Comparison of ENCODE assay signal across 19 cellular contexts in genomic region chr12:26809611-26810298, GRCh38. TPM values are rescaled to one million over a fixed set of nuclear protein-coding genes. Genes with fewer than 3 reads are reported as not detected.
DNase-seq lines count a peak whose midpoint lies in the region; ATAC-seq, FAIRE-seq and TF ChIP-seq lines count a peak whose summit lies in the region.
"Had no signal": no experiment of that assay in that cellular context is flagged by ENCODE, and none has a peak within 500 bp of the region (broad histone marks: within the 10 kb centered on the region; RNA-seq: fewer than 3 reads in every experiment).

No MANE protein-coding gene starts in this region.

- no peaks in the 10 kb centered on the region for H3K9me3 ChIP-seq in astrocyte (ENCODE audit: insufficient read depth, low read depth, low read length)
- no peaks in the 10 kb centered on the region for H3K9me3 ChIP-seq in keratinocyte (ENCODE audit: control insufficient read depth, low read depth, low read length)
- H3K9me3 ChIP-seq: A549, Peyer's patch, psoas muscle, upper lobe of left lung had no signal

- DNase-seq in activated T-cell treated with anti-CD3 and anti-CD28 coated beads, Interleukin-2, amount 50 U/mL, for 24 hours: no peak
- DNase-seq in activated T-cell treated with anti-CD3 and anti-CD28 coated beads, Interleukin-2, amount 50 U/mL, for 48 hours: no peak
- DNase-seq in astrocyte (ENCODE audit: low read depth) (no peak), keratinocyte (ENCODE audit: low read depth, low spot score) (no peak), head of caudate nucleus (no peak)
- DNase-seq: CD4-positive, alpha-beta memory T cell; effector CD8-positive, alpha-beta T cell; NCI-H2029; NCI-H526 treated with DMSO at 0.1 percent for 48 hours; Peyer's patch had no signal

- H3K4me1 ChIP-seq in astrocyte (ENCODE audit: insufficient read depth, low read length) (no peaks in the 10 kb centered on the region), keratinocyte (ENCODE audit: control insufficient read depth, extremely low read depth, insufficient read depth, low read length) (peaks cover 9% of the 10 kb centered on the region)
- H3K4me1 ChIP-seq: A549 had no signal

- H2AFZ ChIP-seq in astrocyte (ENCODE audit: low read depth, low read length): no peak overlapping the region
- H2AFZ ChIP-seq in keratinocyte (ENCODE audit: control insufficient read depth, low read length): no peak overlapping the region

- dilution Hi-C loops in keratinocyte (cut with MboI; ENCODE audit: extremely low pct_ligation_motif_present, low sequenced_read_pairs): no loop called here

- H3K4me2 ChIP-seq in astrocyte (ENCODE audit: low read length) (peak overlapping the region; percentile 63), keratinocyte (ENCODE audit: control insufficient read depth, extremely low read depth, insufficient read depth, low read depth, low read length) (peak overlapping the region; percentile 74)
- H3K4me2 ChIP-seq: A549 had no signal

- H3K9ac ChIP-seq in astrocyte (ENCODE audit: low read length) (peak overlapping the region; percentile 14), keratinocyte (ENCODE audit: control insufficient read depth, extremely low read depth, insufficient read depth, low read length) (no peak overlapping the region)

- no peak for TF ChIP-seq CTCF in astrocyte (IDR thresholded peaks at IDR 0.05; ENCODE audit: insufficient read depth, low read depth, low read length)
- TF ChIP-seq CTCF in keratinocyte (optimal IDR thresholded peaks at IDR 0.05 in 1 of 3, IDR thresholded peaks at IDR 0.05 in 1 of 3, conservative IDR thresholded peaks at IDR 0.05 in 1 of 3; ENCODE audit: extremely low read depth in 1 of 3, insufficient read depth in 2 of 3, low read length in 3 of 3): no peak

- no peak for FAIRE-seq in astrocyte (lab: Jason Lieb, UNC)
- no peak for FAIRE-seq in keratinocyte (lab: Jason Lieb, UNC)
- FAIRE-seq: A549, GM12892, islet of Langerhans had no signal

- no peaks in the 10 kb centered on the region for H3K27me3 Mint-ChIP-seq in activated T-cell treated with anti-CD3 and anti-CD28 coated beads, Interleukin-2, amount 50 U/mL, for 24 hours
- H3K27me3 Mint-ChIP-seq in astrocyte (ENCODE audit: low read depth, unreplicated experiment): no peaks in the 10 kb centered on the region
- H3K27me3 Mint-ChIP-seq: CD4-positive, alpha-beta memory T cell had no signal

- no peaks in the 10 kb centered on the region for H4K20me1 ChIP-seq in astrocyte (ENCODE audit: insufficient read depth, low read length)
- no peaks in the 10 kb centered on the region for H4K20me1 ChIP-seq in keratinocyte (ENCODE audit: control insufficient read depth, extremely low read depth, insufficient read depth, low read length)

- H3K36me3 Mint-ChIP-seq in activated T-cell treated with anti-CD3 and anti-CD28 coated beads, Interleukin-2, amount 50 U/mL, for 24 hours (ENCODE audit: low read depth): peaks cover 14% of the 10 kb centered on the region
- no peaks in the 10 kb centered on the region for H3K36me3 Mint-ChIP-seq in astrocyte (ENCODE audit: low read depth, unreplicated experiment)

- peaks cover 42% of the 10 kb centered on the region for H3K4me1 Mint-ChIP-seq in activated T-cell treated with anti-CD3 and anti-CD28 coated beads, Interleukin-2, amount 50 U/mL, for 24 hours (ENCODE audit: low read depth)
- peaks cover 20% of the 10 kb centered on the region for H3K4me1 Mint-ChIP-seq in astrocyte (ENCODE audit: low read depth, unreplicated experiment)

- no peak overlapping the region for H3K4me3 Mint-ChIP-seq in activated T-cell treated with anti-CD3 and anti-CD28 coated beads, Interleukin-2, amount 50 U/mL, for 24 hours
- H3K4me3 Mint-ChIP-seq in astrocyte (ENCODE audit: unreplicated experiment): no peak overlapping the region
- H3K4me3 Mint-ChIP-seq: CD4-positive, alpha-beta memory T cell; T-helper 1 cell treated with Interleukin-12 subunit alpha and Interleukin-12 subunit beta and Interleukin-4 antibody, amounts not matched to agents 30 μg/mL and 1 μg/mL, for 36 hours had no signal

- H3K27ac ChIP-seq in astrocyte (ENCODE audit: low read depth, low read length) (peak overlapping the region; percentile 45), keratinocyte (ENCODE audit: control insufficient read depth, insufficient read depth, low read length) (no peak overlapping the region), temporal lobe (ENCODE audit: low read depth, low read length) (peak overlapping the region; percentile 75)
- H3K27ac ChIP-seq: A549, psoas muscle, upper lobe of left lung had no signal

- ATAC-seq in GM21360 (IDR thresholded peaks at IDR 0.05; ENCODE audit: unreplicated experiment) (no peak), HG02571 (IDR thresholded peaks at IDR 0.05; ENCODE audit: unreplicated experiment) (no peak)
- ATAC-seq: A549 had no signal

- no peaks in the 10 kb centered on the region for H3K9me3 Mint-ChIP-seq in activated T-cell treated with anti-CD3 and anti-CD28 coated beads, Interleukin-2, amount 50 U/mL, for 24 hours
- no peaks in the 10 kb centered on the region for H3K9me3 Mint-ChIP-seq in astrocyte (ENCODE audit: unreplicated experiment)
- H3K9me3 Mint-ChIP-seq: CD4-positive, alpha-beta memory T cell; T-helper 1 cell treated with Interleukin-12 subunit alpha and Interleukin-12 subunit beta and Interleukin-4 antibody, amounts not matched to agents 30 μg/mL and 1 μg/mL, for 36 hours had no signal

- H3K79me2 ChIP-seq in astrocyte (ENCODE audit: insufficient read depth, low read length): no peaks in the 10 kb centered on the region
- peaks cover under 1% of the 10 kb centered on the region for H3K79me2 ChIP-seq in keratinocyte (ENCODE audit: control insufficient read depth, insufficient read depth, low read length)

- no peaks in the 10 kb centered on the region for H3K9me1 ChIP-seq in keratinocyte (ENCODE audit: control insufficient read depth, extremely low read depth, insufficient read depth, low read length)

- H3K4me3 ChIP-seq in astrocyte (ENCODE audit: insufficient read depth, low read depth, low read length): no peak overlapping the region
- no peak overlapping the region for H3K4me3 ChIP-seq in keratinocyte (ENCODE audit: control insufficient read depth in 2 of 3, extremely low read depth in 1 of 3, insufficient read depth in 2 of 3, low read depth in 1 of 3, low read length in 3 of 3)
- H3K4me3 ChIP-seq: A549, Peyer's patch, psoas muscle, upper lobe of left lung had no signal

- H3K27me3 ChIP-seq in astrocyte (ENCODE audit: insufficient read depth, low read length): no peaks in the 10 kb centered on the region
- H3K27me3 ChIP-seq in keratinocyte (ENCODE audit: control insufficient read depth, extremely low read depth, insufficient read depth, low read length): no peaks in the 10 kb centered on the region
- H3K27me3 ChIP-seq: Peyer's patch, upper lobe of left lung had no signal

- intact Hi-C loops in head of caudate nucleus (cut with DNase I): no loop called here

- peak overlapping the region; percentile 83 for H3K27ac Mint-ChIP-seq in activated T-cell treated with anti-CD3 and anti-CD28 coated beads, Interleukin-2, amount 50 U/mL, for 24 hours
- peak overlapping the region; percentile 70 for H3K27ac Mint-ChIP-seq in astrocyte (ENCODE audit: unreplicated experiment)
- H3K27ac Mint-ChIP-seq: T-helper 1 cell treated with Interleukin-12 subunit alpha and Interleukin-12 subunit beta and Interleukin-4 antibody, amounts not matched to agents 30 μg/mL and 1 μg/mL, for 36 hours had no signal

- H3K36me3 ChIP-seq in astrocyte (ENCODE audit: insufficient read depth, low read length) (no peaks in the 10 kb centered on the region), keratinocyte (ENCODE audit: control insufficient read depth in 2 of 2, extremely low read depth in 1 of 2, insufficient read depth in 2 of 2, low read length in 2 of 2) (no peaks in the 10 kb centered on the region)
- H3K36me3 ChIP-seq: Peyer's patch, upper lobe of left lung had no signal

RNA-seq across cellular contexts. Expression of gene ITPR2, which starts 23.2 kb away (rescaled TPM):
- total RNA-seq in astrocyte: 24.4 and 24.8 TPM in 2 replicates
- 6.3 to 7.6 TPM (median 7.3 TPM) in 3 replicates for polyA plus RNA-seq in keratinocyte
- polyA plus RNA-seq in keratinocyte (2011; ENCODE audit: low read depth): 17.7 TPM
- 2.1 and 3.5 TPM in 2 replicates for polyA plus RNA-seq in keratinocyte (2011; cell fraction: cytosol; rRNA removed)
- polyA plus RNA-seq in keratinocyte (2011; cell fraction: nucleus; rRNA removed): 12.7 and 15.0 TPM in 2 replicates
- polyA plus RNA-seq in keratinocyte (2012; ENCODE audit: low replicate concordance): 2.8 and 7.5 TPM in 2 replicates
- 8.8 to 48.7 TPM (median 25.2 TPM) in 3 replicates for polyA minus RNA-seq in keratinocyte
- 6.1 TPM for polyA minus RNA-seq in keratinocyte (2011; cell fraction: cytosol; rRNA and poly(A)+ RNA removed)
- 43.1 and 89.3 TPM in 2 replicates for polyA minus RNA-seq in keratinocyte (2011; cell fraction: nucleus; rRNA and poly(A)+ RNA removed)
- total RNA-seq in temporal lobe: 38.8 TPM
